25 cellular contexts compared by ENCODE assay signal in the genomic region with DNA sequence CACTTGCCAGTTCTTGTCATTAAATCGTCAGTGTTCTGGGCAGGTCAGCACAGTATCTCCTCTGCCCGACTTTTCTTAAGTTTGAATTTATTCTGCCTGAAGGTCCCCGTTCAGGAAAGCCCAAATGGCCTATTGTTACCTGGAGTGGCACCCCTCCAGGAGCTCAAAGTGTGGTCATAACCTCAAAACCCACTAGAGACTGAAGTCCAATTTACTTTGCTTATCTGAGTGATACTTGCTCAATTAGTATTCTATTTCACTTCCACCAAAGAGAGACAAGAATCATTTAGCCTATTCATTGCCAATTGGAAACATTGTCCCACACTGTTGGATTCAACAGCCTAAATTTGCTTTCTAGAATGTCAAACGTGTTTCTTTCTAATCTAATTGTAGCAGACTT.
"Had no signal": no experiment of that assay in that cellular context is flagged by ENCODE, and none has a peak within 500 bp of the region (broad histone marks: within the 10 kb centered on the region; RNA-seq: fewer than 3 reads in every experiment).

No MANE protein-coding gene starts in this region.

- H3K27me3 ChIP-seq: ascending aorta, cardiac muscle cell, SJCRH30 had no signal

- H3K36me3 ChIP-seq: ascending aorta, cardiac muscle cell, SJCRH30 had no signal

- H3K4me3 ChIP-seq: ascending aorta, cardiac muscle cell, SJCRH30, SK-N-MC had no signal

- ATAC-seq: activated CD8-positive, alpha-beta T cell treated with anti-CD3 and anti-CD28 coated beads for 36 hours; Panc1 had no signal

- H3K27ac ChIP-seq: ascending aorta, cardiac muscle cell, KMS-11, SJCRH30, SK-N-MC had no signal

- H3K4me1 ChIP-seq: ascending aorta had no signal

- DNase-seq: activated CD4-positive, alpha-beta T cell treated with anti-CD3 and anti-CD28 coated beads, Interleukin-2, amount 10 ng/mL, durations not matched to agents 24 days and 14 days; activated CD4-positive, alpha-beta T cell treated with anti-CD3 and anti-CD28 coated beads, Interleukin-2, amount 50 U/mL, for 4 hours; activated CD8-positive, alpha-beta T cell treated with anti-CD3 and anti-CD28 coated beads for 36 hours; activated gamma-delta T cell; activated naive CD4-positive, alpha-beta T cell treated with Interleukin-2 at 50 U/mL for 16 hours; activated naive CD8-positive, alpha-beta T cell treated with anti-CD3 and anti-CD28 coated beads, Interleukin-2, amount 10 ng/mL, durations not matched to agents 7 days and 5 days; activated T-cell treated with anti-CD3 and anti-CD28 coated beads, Interleukin-2, amount 50 U/mL, for 1 hour; amygdala; MM.1S; MV-4-11; NCI-H1092; NCI-H1436 treated with DMSO at 0.1 percent for 48 hours; NCI-H1930; NCI-H2081 treated with DMSO at 0.1 percent for 48 hours; NCI-H226; NCI-H446 treated with DMSO at 0.1 percent for 48 hours; NCI-H524; NCI-H82; SHP77; SJCRH30 had no signal

- H3K9ac ChIP-seq: KMS-11 had no signal

- H3K4me2 ChIP-seq: KMS-11 had no signal

- H3K9me3 ChIP-seq: ascending aorta, SJCRH30 had no signal
